21 cellular contexts compared by ENCODE assay signal in genomic region chr5:116632890-116633289, GRCh38. TPM values are rescaled to one million over a fixed set of nuclear protein-coding genes. Genes with fewer than 3 reads are reported as not detected.
DNase-seq lines count a peak whose midpoint lies in the region; ATAC-seq, FAIRE-seq and TF ChIP-seq lines count a peak whose summit lies in the region.
"Had no signal": no experiment of that assay in that cellular context is flagged by ENCODE, and none has a peak within 500 bp of the region (broad histone marks: within the 10 kb centered on the region; RNA-seq: fewer than 3 reads in every experiment).

No MANE protein-coding gene starts in this region.

- H3K4me3 ChIP-seq in GM23338 (no peak overlapping the region), H1 (ENCODE audit: extremely low read depth in 1 of 4, insufficient read depth in 2 of 4, low read depth in 3 of 4, low read length in 4 of 4) (no peak overlapping the region)
- H3K4me3 ChIP-seq: pancreas, skin epidermis, vagina had no signal

- peaks cover 26% of the 10 kb centered on the region for H3K4me1 Mint-ChIP-seq in GM23338
- H3K4me1 Mint-ChIP-seq: activated CD8-positive, alpha-beta memory T cell treated with anti-CD3 and anti-CD28 coated beads, Interleukin-2, amount 10 ng/mL, durations not matched to agents 7 days and 5 days; naive B cell had no signal

- no peak overlapping the region for H4K8ac ChIP-seq in H1 (ENCODE audit: extremely low read depth, insufficient read depth, low read length)

- no peaks in the 10 kb centered on the region for H3K23me2 ChIP-seq in H1 (ENCODE audit: low read depth, low read length)

- H3K18ac ChIP-seq in H1 (ENCODE audit: extremely low read depth, low read length): no peak overlapping the region

- DNase-seq in GM13976 (ENCODE audit: low spot score): peak; percentile 31
- DNase-seq in GM23338 (ENCODE audit: low spot score): no peak
- peak; percentile 38 for DNase-seq in NCI-H2029 (lab: John Stamatoyannopoulos, UW)
- no peak for DNase-seq in H1 (ENCODE audit: low read depth in 1 of 2, low spot score in 2 of 2)
- no peak for DNase-seq in middle frontal gyrus (ENCODE audit: extremely low spot score, low spot score)
- no peak for DNase-seq in HPDE6-E6E7 (ENCODE audit: extremely low spot score)
- no peak for DNase-seq in GOT3 (lab: John Stamatoyannopoulos, UW)
- DNase-seq in T1000 (lab: John Stamatoyannopoulos, UW): no peak
- DNase-seq: activated CD8-positive, alpha-beta memory T cell treated with anti-CD3 and anti-CD28 coated beads, Interleukin-2, amount 10 ng/mL, durations not matched to agents 7 days and 5 days; central memory CD4-positive, alpha-beta T cell; KG1; naive B cell; NCI-H1092; NCI-H446 treated with DMSO at 0.1 percent for 48 hours; pancreas; stimulated activated CD4-positive, alpha-beta T cell treated with anti-CD3 and anti-CD28 coated beads, Interleukin-4, amount 100 ng/mL, for 1 hour had no signal

- no peak overlapping the region for H2BK15ac ChIP-seq in H1 (ENCODE audit: low read length)

- H3K79me1 ChIP-seq in H1 (ENCODE audit: low read depth, low read length): no peaks in the 10 kb centered on the region

- no peak for TF ChIP-seq RAD21 in H1 (IDR thresholded peaks at IDR 0.05 in 1 of 2, conservative IDR thresholded peaks at IDR 0.05 in 1 of 2; ENCODE audit: low read depth in 2 of 2, low read length in 2 of 2)

- H3K79me2 ChIP-seq in GM23338 (replicated peaks; ENCODE audit: insufficient read depth): no peaks in the 10 kb centered on the region
- no peaks in the 10 kb centered on the region for H3K79me2 ChIP-seq in H1 (ENCODE audit: control insufficient read depth in 1 of 2, insufficient read depth in 2 of 2, low read length in 2 of 2)

- H2BK5ac ChIP-seq in H1 (ENCODE audit: low read depth, low read length): no peak overlapping the region

- H4K5ac ChIP-seq in H1 (ENCODE audit: insufficient read length, low read depth, low read length): no peak overlapping the region

- CTCF ChIA-PET in H1 (lab: Charles Lee; ENCODE audit: partially characterized antibody): interaction anchor here (1.5 kb wide), 1 partner anchor 11 kb away, joined by 6 read pairs; no protein-coding TSS in a partner anchor

- H3K27ac ChIP-seq in GM23338 (ENCODE audit: low read depth) (no peak overlapping the region), H1 (ENCODE audit: low read depth, low read length) (no peak overlapping the region)
- H3K27ac ChIP-seq: pancreas, skin epidermis, vagina had no signal

- 0 out of 2 replicates have a peak overlapping the region, but pooled peaks have one; percentile 35 for H2AFZ ChIP-seq in GM23338
- no peak overlapping the region; the same call in 1 of the 2 replicates for H2AFZ ChIP-seq in H1 (ENCODE audit: low read length)

- no peak overlapping the region for H3K4me3 Mint-ChIP-seq in GM23338
- H3K4me3 Mint-ChIP-seq: activated CD8-positive, alpha-beta memory T cell treated with anti-CD3 and anti-CD28 coated beads, Interleukin-2, amount 10 ng/mL, durations not matched to agents 7 days and 5 days; naive B cell had no signal

- H3K23ac ChIP-seq in H1 (ENCODE audit: insufficient read length): no peak overlapping the region

- H3K56ac ChIP-seq in H1 (replicated peaks; ENCODE audit: insufficient read length, low read depth, low read length): no peak overlapping the region

- POLR2A ChIA-PET in H1 (lab: Charles Lee; ENCODE audit: partially characterized antibody): no interaction called here

- peaks cover 5% of the 10 kb centered on the region for H3K27me3 Mint-ChIP-seq in GM23338 (ENCODE audit: insufficient read depth, low read depth, poor library complexity)
- H3K27me3 Mint-ChIP-seq: activated CD8-positive, alpha-beta memory T cell treated with anti-CD3 and anti-CD28 coated beads, Interleukin-2, amount 10 ng/mL, durations not matched to agents 7 days and 5 days had no signal

- TF ChIP-seq EP300 in H1 (IDR thresholded peaks at IDR 0.05; ENCODE audit: borderline replicate concordance in 1 of 2, low read depth in 2 of 2, low read length in 2 of 2): no peak

- no peaks in the 10 kb centered on the region for H3F3A ChIP-seq in GM23338 (replicated peaks; ENCODE audit: low read depth)

- H3K4me2 ChIP-seq in GM23338: no peak overlapping the region
- H3K4me2 ChIP-seq in H1 (ENCODE audit: insufficient read depth in 1 of 2, low read depth in 2 of 2, low read length in 2 of 2): no peak overlapping the region

- 87% methylated on average over 4 of the region's 4 CpGs; no CpG with 5 or more reads in 1 of the 2 experiments for WGBS in H1 (ENCODE audit: extremely low coverage in 1 of 2, insufficient coverage in 1 of 2, insufficient read length in 1 of 2, insufficient replicate concordance in 2 of 2, low coverage in 1 of 2, low lambda C conversion rate in 2 of 2, missing lambda C conversion rate in 1 of 2), 2 experiments

- H2BK20ac ChIP-seq in H1 (ENCODE audit: low read length): peak overlapping the region; percentile 3; the same call in 1 of the 2 replicates

- no peak overlapping the region for H3K4ac ChIP-seq in H1 (replicated peaks; ENCODE audit: insufficient read length, low read depth, low read length)

- no peak overlapping the region for H4K91ac ChIP-seq in H1 (replicated peaks; ENCODE audit: insufficient read length, low read length)

- H3K36me3 ChIP-seq in GM23338 (ENCODE audit: insufficient read depth) (peaks cover 6% of the 10 kb centered on the region; the same call in 1 of the 2 replicates), H1 (ENCODE audit: control insufficient read depth in 2 of 4, insufficient read depth in 4 of 4, low read length in 3 of 4) (peaks cover 0 to 3% (median 0%) of the 10 kb centered on the region in 4 experiments; a peak in 1 of 8 replicates)
- H3K36me3 ChIP-seq: pancreas, vagina had no signal

- no peak overlapping the region for H3K14ac ChIP-seq in H1 (ENCODE audit: insufficient read length)

- no peaks in the 10 kb centered on the region for H4K20me1 ChIP-seq in GM23338 (replicated peaks; ENCODE audit: insufficient read depth)
- H4K20me1 ChIP-seq in H1 (replicated peaks in 1 of 2; ENCODE audit: control insufficient read depth in 1 of 2, insufficient read depth in 2 of 2, low read length in 2 of 2): no peaks in the 10 kb centered on the region

- H3K9me3 ChIP-seq in H1 (ENCODE audit: insufficient read depth in 2 of 2, low read depth in 1 of 2, low read length in 1 of 2): peaks cover 7 to 9% of the 10 kb centered on the region in 2 experiments; a peak in 3 of 4 replicates
- H3K9me3 ChIP-seq: pancreas, vagina had no signal

- TF ChIP-seq CTCF in GM13976 (IDR thresholded peaks at IDR 0.05; ENCODE audit: borderline replicate concordance, control extremely low read depth, extremely low read depth, insufficient read depth, missing control alignments): no peak
- TF ChIP-seq CTCF in GM23338 (conservative IDR thresholded peaks at IDR 0.05; ENCODE audit: low read depth in 2 of 2): no peak
- no peak for TF ChIP-seq CTCF in H1 (IDR thresholded peaks at IDR 0.05; ENCODE audit: control extremely low read depth in 1 of 3, insufficient read depth in 1 of 3, low read depth in 1 of 3, low read length in 3 of 3)

- H3K4me1 ChIP-seq in GM23338 (ENCODE audit: insufficient read depth): peaks cover 25% of the 10 kb centered on the region
- H3K4me1 ChIP-seq in H1 (replicated peaks in 1 of 4; ENCODE audit: control insufficient read depth in 3 of 4, insufficient read depth in 4 of 4, low read length in 3 of 4): peaks cover 0 to 12% (median 3%) of the 10 kb centered on the region in 4 experiments; a peak in 5 of 7 replicates
- H3K4me1 ChIP-seq: pancreas, vagina had no signal

- in situ Hi-C loops in GM13976 (cut with MboI; ENCODE audit: low sequenced_read_pairs, unreplicated experiment): no loop called here

- peaks cover 10% of the 10 kb centered on the region for H3K36me3 Mint-ChIP-seq in GM23338 (ENCODE audit: low read depth)
- H3K36me3 Mint-ChIP-seq: activated CD8-positive, alpha-beta memory T cell treated with anti-CD3 and anti-CD28 coated beads, Interleukin-2, amount 10 ng/mL, durations not matched to agents 7 days and 5 days; naive B cell had no signal

- no peak for FAIRE-seq in H1 (lab: Jason Lieb, UNC)
- FAIRE-seq: GM12891, islet of Langerhans, pancreas had no signal

- TF ChIP-seq POLR2A in H1 (IDR thresholded peaks at IDR 0.05; ENCODE audit: control extremely low read depth in 1 of 2, low read depth in 2 of 2, low read length in 2 of 2): no peak

- no peak overlapping the region for H2BK120ac ChIP-seq in H1 (replicated peaks; ENCODE audit: low read depth, low read length)

- peaks cover 17% of the 10 kb centered on the region for H3K9me3 Mint-ChIP-seq in GM23338

- H3K9ac ChIP-seq in H1 (replicated peaks in 1 of 4; ENCODE audit: extremely low read depth in 1 of 4, low read depth in 3 of 4, low read length in 3 of 4): no peak overlapping the region

- ATAC-seq in GM23338: no peak
- ATAC-seq: activated CD4-positive, CD25-positive, alpha-beta regulatory T cell treated with anti-CD3 and anti-CD28 coated beads, Interleukin-2, amount 50 U/mL, for 24 hours; activated CD8-positive, alpha-beta memory T cell treated with anti-CD3 and anti-CD28 coated beads, Interleukin-2, amount 10 ng/mL, durations not matched to agents 7 days and 5 days; pancreas had no signal

- no peak overlapping the region for H3K27ac Mint-ChIP-seq in GM23338
- H3K27ac Mint-ChIP-seq: activated CD8-positive, alpha-beta memory T cell treated with anti-CD3 and anti-CD28 coated beads, Interleukin-2, amount 10 ng/mL, durations not matched to agents 7 days and 5 days had no signal

- peaks cover 14% of the 10 kb centered on the region for H3K9me2 ChIP-seq in GM23338 (ENCODE audit: insufficient read depth)

- H3K27me3 ChIP-seq in GM23338 (ENCODE audit: insufficient read depth) (no peaks in the 10 kb centered on the region), H1 (replicated peaks in 1 of 4; ENCODE audit: control insufficient read depth in 3 of 4, extremely low read depth in 1 of 4, insufficient read depth in 3 of 4, low read length in 3 of 4) (no peaks in the 10 kb centered on the region)
- H3K27me3 ChIP-seq: pancreas, vagina had no signal

- no peak overlapping the region for H2AK5ac ChIP-seq in H1 (ENCODE audit: low read depth, low read length)

- H2BK12ac ChIP-seq in H1 (ENCODE audit: low read depth, low read length): peak overlapping the region; percentile 64; the same call in 1 of the 2 replicates

TF ChIP-seq in GM23338, 12 proteins besides CTCF, POLR2A, EP300 and RAD21 (continues in another document):
- TF ChIP-seq JUNB (IDR thresholded peaks at IDR 0.05; ENCODE audit: unreplicated experiment): no peak

RNA-seq across cellular contexts. Expression of gene SEMA6A, which starts 58.3 kb away (rescaled TPM):
- 355 and 400 TPM in 2 replicates for total RNA-seq in GM23338 (2014; rRNA removed; shearing (Covaris generic))
- polyA plus RNA-seq in GM23338 (2016; fragmentation: Nextera tagmentation; extraction: Ambion mirVana) (220 and 233 TPM in 2 replicates), H1 (2011; rRNA removed) (78.3 and 122 TPM in 2 replicates)
- 260 and 277 TPM in 2 replicates for total RNA-seq in H1 (2021; fragmentation: NEBNext Ultra II Directional; extraction: Animal tissue kit (Norgen Biotek cat#: 25700))
- polyA plus RNA-seq in H1 (2011; cell fraction: cytosol; rRNA removed): 94.2 TPM
- polyA plus RNA-seq in H1 (2011; cell fraction: nucleus; rRNA removed): 201 TPM
- 134 to 170 TPM (median 158 TPM) in 4 replicates for polyA plus RNA-seq in H1 (2012, experiment 1 of 2)
- 17.8 TPM for polyA plus RNA-seq in H1 (2012, experiment 2 of 2)
- 452 TPM for polyA plus RNA-seq in H1 (2013, experiment 1 of 2)
- 483 TPM for polyA plus RNA-seq in H1 (2013, experiment 2 of 2)
- polyA minus RNA-seq in H1 (2011; rRNA and poly(A)+ RNA removed): 166 and 205 TPM in 2 replicates
- polyA minus RNA-seq in H1 (2011; cell fraction: cytosol; rRNA and poly(A)+ RNA removed): 219 TPM
- 424 TPM for polyA minus RNA-seq in H1 (2011; cell fraction: nucleus; rRNA and poly(A)+ RNA removed)

Comparison
In these comparisons a context has a peak if more than half of its experiments do, and no peak if none do; other contexts are left out.
1. DNase-seq: peak in GM13976 (single experiment) and NCI-H2029 (single experiment); none in GM23338 (single experiment), H1 (0 of 2), middle frontal gyrus (single experiment), HPDE6-E6E7 (single experiment), GOT3 (single experiment) and T1000 (single experiment).